Comparison of ENCODE assay signal across 1 cellular context in the genomic region with DNA sequence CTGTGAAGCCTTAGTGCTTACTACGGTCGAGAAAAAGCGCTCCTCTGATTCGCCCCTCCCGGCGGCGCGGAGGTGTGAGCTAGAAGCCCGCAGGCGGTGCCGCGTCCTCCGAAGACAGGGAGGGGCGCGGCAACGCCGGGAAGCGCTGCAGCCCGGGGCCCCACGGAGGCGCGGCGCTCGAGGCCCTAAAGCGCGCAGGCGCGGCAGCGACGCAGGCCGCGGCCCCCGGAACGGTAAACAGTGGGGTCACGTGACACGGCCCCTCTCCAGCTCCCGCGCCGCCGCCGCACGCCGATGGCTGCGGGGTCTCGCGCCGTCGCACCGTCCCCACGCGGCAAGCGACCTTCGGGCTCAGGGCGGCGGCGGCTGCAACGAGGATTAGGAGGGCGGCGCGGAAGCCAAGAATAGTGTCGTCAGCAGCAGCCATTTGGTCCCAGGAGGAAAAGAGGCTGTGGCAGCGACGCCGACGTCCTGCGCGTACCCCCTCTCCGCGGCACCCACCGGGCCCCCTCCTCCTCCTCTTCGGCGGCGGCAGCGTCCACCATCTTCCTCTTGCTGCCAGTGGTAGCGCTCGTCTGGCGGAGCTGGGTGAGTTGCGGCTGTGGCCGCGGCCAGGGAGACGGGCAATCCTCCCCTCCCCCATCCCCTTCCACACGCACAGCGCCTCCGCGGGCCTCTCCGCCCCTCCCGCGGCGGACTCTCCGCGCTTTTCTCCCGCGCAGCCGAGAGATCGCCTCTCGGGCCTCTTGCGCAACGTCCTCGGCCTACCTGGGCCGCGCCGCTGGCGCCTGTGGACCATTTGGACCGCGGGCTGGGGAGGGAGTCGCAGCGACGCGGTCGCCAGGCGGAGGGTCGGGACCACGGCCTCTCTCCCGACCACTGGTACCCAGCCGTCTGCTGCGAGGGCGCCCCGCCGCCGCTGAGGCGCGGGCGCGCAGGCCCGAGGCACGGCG.
TF ChIP-seq lines count a peak whose summit lies in the region.

A gene with protein sequence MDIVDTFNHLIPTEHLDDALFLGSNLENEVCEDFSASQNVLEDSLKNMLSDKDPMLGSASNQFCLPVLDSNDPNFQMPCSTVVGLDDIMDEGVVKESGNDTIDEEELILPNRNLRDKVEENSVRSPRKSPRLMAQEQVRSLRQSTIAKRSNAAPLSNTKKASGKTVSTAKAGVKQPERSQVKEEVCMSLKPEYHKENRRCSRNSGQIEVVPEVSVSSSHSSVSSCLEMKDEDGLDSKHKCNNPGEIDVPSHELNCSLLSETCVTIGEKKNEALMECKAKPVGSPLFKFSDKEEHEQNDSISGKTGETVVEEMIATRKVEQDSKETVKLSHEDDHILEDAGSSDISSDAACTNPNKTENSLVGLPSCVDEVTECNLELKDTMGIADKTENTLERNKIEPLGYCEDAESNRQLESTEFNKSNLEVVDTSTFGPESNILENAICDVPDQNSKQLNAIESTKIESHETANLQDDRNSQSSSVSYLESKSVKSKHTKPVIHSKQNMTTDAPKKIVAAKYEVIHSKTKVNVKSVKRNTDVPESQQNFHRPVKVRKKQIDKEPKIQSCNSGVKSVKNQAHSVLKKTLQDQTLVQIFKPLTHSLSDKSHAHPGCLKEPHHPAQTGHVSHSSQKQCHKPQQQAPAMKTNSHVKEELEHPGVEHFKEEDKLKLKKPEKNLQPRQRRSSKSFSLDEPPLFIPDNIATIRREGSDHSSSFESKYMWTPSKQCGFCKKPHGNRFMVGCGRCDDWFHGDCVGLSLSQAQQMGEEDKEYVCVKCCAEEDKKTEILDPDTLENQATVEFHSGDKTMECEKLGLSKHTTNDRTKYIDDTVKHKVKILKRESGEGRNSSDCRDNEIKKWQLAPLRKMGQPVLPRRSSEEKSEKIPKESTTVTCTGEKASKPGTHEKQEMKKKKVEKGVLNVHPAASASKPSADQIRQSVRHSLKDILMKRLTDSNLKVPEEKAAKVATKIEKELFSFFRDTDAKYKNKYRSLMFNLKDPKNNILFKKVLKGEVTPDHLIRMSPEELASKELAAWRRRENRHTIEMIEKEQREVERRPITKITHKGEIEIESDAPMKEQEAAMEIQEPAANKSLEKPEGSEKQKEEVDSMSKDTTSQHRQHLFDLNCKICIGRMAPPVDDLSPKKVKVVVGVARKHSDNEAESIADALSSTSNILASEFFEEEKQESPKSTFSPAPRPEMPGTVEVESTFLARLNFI (N-terminal part only) (plus strand): TSS at position 240 of the 953 bp plus-strand sequence. CDS start 10,750 bp downstream, outside the sequence.

TF ChIP-seq in GM12878, 131 proteins besides CTCF, POLR2A, EP300 and RAD21 (continued from another document and continues in another):
- TF ChIP-seq, protein P1, sequence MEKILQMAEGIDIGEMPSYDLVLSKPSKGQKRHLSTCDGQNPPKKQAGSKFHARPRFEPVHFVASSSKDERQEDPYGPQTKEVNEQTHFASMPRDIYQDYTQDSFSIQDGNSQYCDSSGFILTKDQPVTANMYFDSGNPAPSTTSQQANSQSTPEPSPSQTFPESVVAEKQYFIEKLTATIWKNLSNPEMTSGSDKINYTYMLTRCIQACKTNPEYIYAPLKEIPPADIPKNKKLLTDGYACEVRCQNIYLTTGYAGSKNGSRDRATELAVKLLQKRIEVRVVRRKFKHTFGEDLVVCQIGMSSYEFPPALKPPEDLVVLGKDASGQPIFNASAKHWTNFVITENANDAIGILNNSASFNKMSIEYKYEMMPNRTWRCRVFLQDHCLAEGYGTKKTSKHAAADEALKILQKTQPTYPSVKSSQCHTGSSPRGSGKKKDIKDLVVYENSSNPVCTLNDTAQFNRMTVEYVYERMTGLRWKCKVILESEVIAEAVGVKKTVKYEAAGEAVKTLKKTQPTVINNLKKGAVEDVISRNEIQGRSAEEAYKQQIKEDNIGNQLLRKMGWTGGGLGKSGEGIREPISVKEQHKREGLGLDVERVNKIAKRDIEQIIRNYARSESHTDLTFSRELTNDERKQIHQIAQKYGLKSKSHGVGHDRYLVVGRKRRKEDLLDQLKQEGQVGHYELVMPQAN (conservative IDR thresholded peaks at IDR 0.05) = peak; percentile 77
- TF ChIP-seq IKZF2 (IDR thresholded peaks at IDR 0.05) = peak; percentile 22 to 36; a peak in 1 of 4 replicates
- peak; percentile 44 for TF ChIP-seq NRF1 (conservative IDR thresholded peaks at IDR 0.05; ENCODE audit: low read depth, low read length)
- no peak; the same call in 1 of the 2 replicates for TF ChIP-seq ZSCAN29 (IDR thresholded peaks at IDR 0.05)
- TF ChIP-seq MTA2 (IDR thresholded peaks at IDR 0.05; ENCODE audit: low read depth) = no peak
- TF ChIP-seq ETV6 (conservative IDR thresholded peaks at IDR 0.05 in 1 of 2, IDR thresholded peaks at IDR 0.05 in 1 of 2; ENCODE audit: borderline replicate concordance in 1 of 2, low read depth in 1 of 2) = no peak
- peak; percentile 83 for TF ChIP-seq YY1 (IDR thresholded peaks at IDR 0.05; ENCODE audit: low read depth, low read length)
- 0 out of 2 replicates have a peak, but pooled peaks have one; percentile 69 for TF ChIP-seq CHD1 (IDR thresholded peaks at IDR 0.05; ENCODE audit: low read depth, low read length)
- TF ChIP-seq JUND (IDR thresholded peaks at IDR 0.05; ENCODE audit: low read depth, low read length) = 0 out of 2 replicates have a peak, but pooled peaks have one; percentile 3
- TF ChIP-seq E4F1 (IDR thresholded peaks at IDR 0.05; ENCODE audit: borderline replicate concordance, partially characterized antibody) = peak; percentile 26
- no peak for TF ChIP-seq SMAD1 (IDR thresholded peaks at IDR 0.05; ENCODE audit: low read depth, partially characterized antibody)
- TF ChIP-seq DPF2 (IDR thresholded peaks at IDR 0.05) = peak; percentile 88
- TF ChIP-seq, protein P2, sequence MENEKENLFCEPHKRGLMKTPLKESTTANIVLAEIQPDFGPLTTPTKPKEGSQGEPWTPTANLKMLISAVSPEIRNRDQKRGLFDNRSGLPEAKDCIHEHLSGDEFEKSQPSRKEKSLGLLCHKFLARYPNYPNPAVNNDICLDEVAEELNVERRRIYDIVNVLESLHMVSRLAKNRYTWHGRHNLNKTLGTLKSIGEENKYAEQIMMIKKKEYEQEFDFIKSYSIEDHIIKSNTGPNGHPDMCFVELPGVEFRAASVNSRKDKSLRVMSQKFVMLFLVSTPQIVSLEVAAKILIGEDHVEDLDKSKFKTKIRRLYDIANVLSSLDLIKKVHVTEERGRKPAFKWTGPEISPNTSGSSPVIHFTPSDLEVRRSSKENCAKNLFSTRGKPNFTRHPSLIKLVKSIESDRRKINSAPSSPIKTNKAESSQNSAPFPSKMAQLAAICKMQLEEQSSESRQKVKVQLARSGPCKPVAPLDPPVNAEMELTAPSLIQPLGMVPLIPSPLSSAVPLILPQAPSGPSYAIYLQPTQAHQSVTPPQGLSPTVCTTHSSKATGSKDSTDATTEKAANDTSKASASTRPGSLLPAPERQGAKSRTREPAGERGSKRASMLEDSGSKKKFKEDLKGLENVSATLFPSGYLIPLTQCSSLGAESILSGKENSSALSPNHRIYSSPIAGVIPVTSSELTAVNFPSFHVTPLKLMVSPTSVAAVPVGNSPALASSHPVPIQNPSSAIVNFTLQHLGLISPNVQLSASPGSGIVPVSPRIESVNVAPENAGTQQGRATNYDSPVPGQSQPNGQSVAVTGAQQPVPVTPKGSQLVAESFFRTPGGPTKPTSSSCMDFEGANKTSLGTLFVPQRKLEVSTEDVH (IDR thresholded peaks at IDR 0.05; ENCODE audit: low read depth, partially characterized antibody) = no peak
- 0 out of 2 replicates have a peak, but pooled peaks have one; percentile 34 for TF ChIP-seq TBL1XR1 (IDR thresholded peaks at IDR 0.05; ENCODE audit: low read depth, low read length)
- TF ChIP-seq MTA3 (IDR thresholded peaks at IDR 0.05; ENCODE audit: borderline replicate concordance, low read length) = no peak
- TF ChIP-seq, protein P3, sequence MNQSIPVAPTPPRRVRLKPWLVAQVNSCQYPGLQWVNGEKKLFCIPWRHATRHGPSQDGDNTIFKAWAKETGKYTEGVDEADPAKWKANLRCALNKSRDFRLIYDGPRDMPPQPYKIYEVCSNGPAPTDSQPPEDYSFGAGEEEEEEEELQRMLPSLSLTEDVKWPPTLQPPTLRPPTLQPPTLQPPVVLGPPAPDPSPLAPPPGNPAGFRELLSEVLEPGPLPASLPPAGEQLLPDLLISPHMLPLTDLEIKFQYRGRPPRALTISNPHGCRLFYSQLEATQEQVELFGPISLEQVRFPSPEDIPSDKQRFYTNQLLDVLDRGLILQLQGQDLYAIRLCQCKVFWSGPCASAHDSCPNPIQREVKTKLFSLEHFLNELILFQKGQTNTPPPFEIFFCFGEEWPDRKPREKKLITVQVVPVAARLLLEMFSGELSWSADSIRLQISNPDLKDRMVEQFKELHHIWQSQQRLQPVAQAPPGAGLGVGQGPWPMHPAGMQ (IDR thresholded peaks at IDR 0.05; ENCODE audit: borderline replicate concordance) = 0 out of 2 replicates have a peak, but pooled peaks have one; percentile 20
- TF ChIP-seq JUNB (IDR thresholded peaks at IDR 0.05) = no peak
- TF ChIP-seq CHD4 (IDR thresholded peaks at IDR 0.05) = no peak
- TF ChIP-seq IRF4 (IDR thresholded peaks at IDR 0.05; ENCODE audit: low read depth, low read length) = no peak
- TF ChIP-seq IRF3 (IDR thresholded peaks at IDR 0.05) = no peak
- TF ChIP-seq GATAD2B (conservative IDR thresholded peaks at IDR 0.05; ENCODE audit: low read depth) = peak; percentile 94
- TF ChIP-seq POU2F2 (IDR thresholded peaks at IDR 0.05; ENCODE audit: borderline replicate concordance, low read depth, low read length) = no peak
- no peak for TF ChIP-seq HDAC6 (IDR thresholded peaks at IDR 0.05; ENCODE audit: unreplicated experiment)
- no peak for TF ChIP-seq NFIC (IDR thresholded peaks at IDR 0.05; ENCODE audit: low read depth, low read length)
- TF ChIP-seq ATF7 (IDR thresholded peaks at IDR 0.05; ENCODE audit: low read depth) = no peak
- TF ChIP-seq TCF3 (IDR thresholded peaks at IDR 0.05; ENCODE audit: borderline replicate concordance, insufficient read depth, low read depth, low read length) = 0 out of 2 replicates have a peak, but pooled peaks have one; percentile 57
- 0 out of 2 replicates have a peak, but pooled peaks have one; percentile 24 for TF ChIP-seq ZBTB33 (IDR thresholded peaks at IDR 0.05)
- TF ChIP-seq, protein P4, sequence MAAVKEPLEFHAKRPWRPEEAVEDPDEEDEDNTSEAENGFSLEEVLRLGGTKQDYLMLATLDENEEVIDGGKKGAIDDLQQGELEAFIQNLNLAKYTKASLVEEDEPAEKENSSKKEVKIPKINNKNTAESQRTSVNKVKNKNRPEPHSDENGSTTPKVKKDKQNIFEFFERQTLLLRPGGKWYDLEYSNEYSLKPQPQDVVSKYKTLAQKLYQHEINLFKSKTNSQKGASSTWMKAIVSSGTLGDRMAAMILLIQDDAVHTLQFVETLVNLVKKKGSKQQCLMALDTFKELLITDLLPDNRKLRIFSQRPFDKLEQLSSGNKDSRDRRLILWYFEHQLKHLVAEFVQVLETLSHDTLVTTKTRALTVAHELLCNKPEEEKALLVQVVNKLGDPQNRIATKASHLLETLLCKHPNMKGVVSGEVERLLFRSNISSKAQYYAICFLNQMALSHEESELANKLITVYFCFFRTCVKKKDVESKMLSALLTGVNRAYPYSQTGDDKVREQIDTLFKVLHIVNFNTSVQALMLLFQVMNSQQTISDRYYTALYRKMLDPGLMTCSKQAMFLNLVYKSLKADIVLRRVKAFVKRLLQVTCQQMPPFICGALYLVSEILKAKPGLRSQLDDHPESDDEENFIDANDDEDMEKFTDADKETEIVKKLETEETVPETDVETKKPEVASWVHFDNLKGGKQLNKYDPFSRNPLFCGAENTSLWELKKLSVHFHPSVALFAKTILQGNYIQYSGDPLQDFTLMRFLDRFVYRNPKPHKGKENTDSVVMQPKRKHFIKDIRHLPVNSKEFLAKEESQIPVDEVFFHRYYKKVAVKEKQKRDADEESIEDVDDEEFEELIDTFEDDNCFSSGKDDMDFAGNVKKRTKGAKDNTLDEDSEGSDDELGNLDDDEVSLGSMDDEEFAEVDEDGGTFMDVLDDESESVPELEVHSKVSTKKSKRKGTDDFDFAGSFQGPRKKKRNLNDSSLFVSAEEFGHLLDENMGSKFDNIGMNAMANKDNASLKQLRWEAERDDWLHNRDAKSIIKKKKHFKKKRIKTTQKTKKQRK (IDR thresholded peaks at IDR 0.05; ENCODE audit: low read depth, low read length) = no peak
- TF ChIP-seq EZH2 (IDR thresholded peaks at IDR 0.05; ENCODE audit: borderline replicate concordance, control insufficient read depth, low read depth, low read length) = no peak
- no peak for TF ChIP-seq PAX8 (IDR thresholded peaks at IDR 0.05)
- no peak for TF ChIP-seq RCOR1 (conservative IDR thresholded peaks at IDR 0.05; ENCODE audit: low read depth, low read length)
